Comparison of ENCODE assay signal across 23 cellular contexts in genomic region chr6:8057263-8057662, GRCh38.
"Had no signal": no experiment of that assay in that cellular context is flagged by ENCODE, and none has a peak within 500 bp of the region (broad histone marks: within the 10 kb centered on the region; RNA-seq: fewer than 3 reads in every experiment).

No MANE protein-coding gene starts in this region.

- H3K36me3 ChIP-seq: prostate gland, right lobe of liver had no signal

- H3K9me3 ChIP-seq: prostate gland, right lobe of liver, testis, tibial nerve, upper lobe of right lung, vagina had no signal

- H3K4me1 ChIP-seq: parathyroid adenoma, prostate gland, right lobe of liver, testis, upper lobe of right lung, vagina had no signal

- DNase-seq: effector CD4-positive, alpha-beta T cell; endodermal cell; erythroblast; foreskin melanocyte; head of caudate nucleus; kidney glomerular epithelial cell; mesendoderm; naive B cell; occipital lobe; right lobe of liver; stimulated activated CD4-positive, alpha-beta T cell treated with anti-CD3 and anti-CD28 coated beads, Interleukin-4, amount 100 ng/mL, for 24 hours; stimulated activated naive B cell treated with anti-CD40 and anti-IgM and Interleukin-4, amounts not matched to agents 10 μg/mL and 1 μg/mL and 100 μg/mL, for 72 hours; stimulated activated naive CD8-positive, alpha-beta T cell treated with anti-CD3 and anti-CD28 coated beads, Interleukin-15, amount 100 ng/mL, for 72 hours; testis; upper lobe of right lung had no signal

- H3K27me3 ChIP-seq: hepatocyte, right lobe of liver, testis, tibial nerve, upper lobe of right lung, vagina had no signal

- ATAC-seq: right lobe of liver; stimulated activated naive B cell treated with anti-CD40 and anti-IgM and Interleukin-4, amounts not matched to agents 10 μg/mL and 1 μg/mL and 100 μg/mL, for 72 hours; stimulated activated naive CD8-positive, alpha-beta T cell treated with anti-CD3 and anti-CD28 coated beads, Interleukin-15, amount 100 ng/mL, for 72 hours; upper lobe of right lung had no signal

- H3K4me3 ChIP-seq: hepatocyte, prostate gland, right lobe of liver, testis, tibial nerve, upper lobe of right lung, vagina had no signal

- H3K27ac ChIP-seq: hepatocyte, parathyroid adenoma, prostate gland, right lobe of liver, testis, tibial nerve, upper lobe of right lung, vagina had no signal

- FAIRE-seq: endothelial cell of umbilical vein, islet of Langerhans had no signal

- H3K27me3 Mint-ChIP-seq: naive B cell; stimulated activated naive B cell treated with anti-CD40 and anti-IgM and Interleukin-4, amounts not matched to agents 10 μg/mL and 1 μg/mL and 100 μg/mL, for 72 hours; stimulated activated naive CD8-positive, alpha-beta T cell treated with anti-CD3 and anti-CD28 coated beads, Interleukin-15, amount 100 ng/mL, for 72 hours had no signal

- H3K27ac Mint-ChIP-seq: endodermal cell; nephron; stimulated activated naive B cell treated with anti-CD40 and anti-IgM and Interleukin-4, amounts not matched to agents 10 μg/mL and 1 μg/mL and 100 μg/mL, for 72 hours; stimulated activated naive CD8-positive, alpha-beta T cell treated with anti-CD3 and anti-CD28 coated beads, Interleukin-15, amount 100 ng/mL, for 72 hours had no signal

- H3K4me3 Mint-ChIP-seq: endodermal cell; nephron; stimulated activated naive B cell treated with anti-CD40 and anti-IgM and Interleukin-4, amounts not matched to agents 10 μg/mL and 1 μg/mL and 100 μg/mL, for 72 hours; stimulated activated naive CD8-positive, alpha-beta T cell treated with anti-CD3 and anti-CD28 coated beads, Interleukin-15, amount 100 ng/mL, for 72 hours had no signal

- H3K9me3 Mint-ChIP-seq: naive B cell; nephron; stimulated activated naive B cell treated with anti-CD40 and anti-IgM and Interleukin-4, amounts not matched to agents 10 μg/mL and 1 μg/mL and 100 μg/mL, for 72 hours had no signal
